8 cellular contexts compared by ENCODE assay signal in the genomic region with DNA sequence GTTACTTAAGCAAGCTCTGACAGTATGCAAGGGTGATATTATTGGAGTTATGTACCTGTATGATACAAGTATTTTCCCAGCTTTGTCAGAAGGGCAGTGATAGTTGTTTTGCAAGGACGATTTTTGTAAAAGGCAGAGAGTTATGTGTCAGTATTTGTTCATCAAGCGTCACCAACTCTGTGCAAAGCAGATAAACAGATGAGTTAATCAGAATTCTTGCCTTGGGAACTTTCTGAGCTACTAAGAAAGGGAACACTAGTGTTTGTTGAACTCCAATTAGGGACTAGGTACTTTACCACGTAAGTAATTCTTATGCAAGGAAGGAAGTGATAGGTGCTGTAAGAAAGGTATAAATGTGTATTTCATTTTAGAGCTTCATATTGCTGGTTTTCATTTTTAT. TPM values are rescaled to one million over a fixed set of nuclear protein-coding genes. Genes with fewer than 3 reads are reported as not detected.
DNase-seq lines count a peak whose midpoint lies in the region; ATAC-seq and TF ChIP-seq lines count a peak whose summit lies in the region.

No MANE protein-coding gene starts in this region.

- H3K27me3 ChIP-seq in BJ (ENCODE audit: control insufficient read depth, insufficient read depth, low read length), result no peaks in the 10 kb centered on the region
- H3K27me3 ChIP-seq in thymus (ENCODE audit: control insufficient read depth, insufficient read depth), result no peaks in the 10 kb centered on the region

- H3K4me1 ChIP-seq in thymus (ENCODE audit: control insufficient read depth, insufficient read depth, low read length), result peaks cover 17% of the 10 kb centered on the region

- ATAC-seq in GM21526 (IDR thresholded peaks at IDR 0.05; ENCODE audit: low FRiP score, unreplicated experiment) (no peak), GM18907 (IDR thresholded peaks at IDR 0.05; ENCODE audit: unreplicated experiment) (no peak)

- in situ Hi-C loops in astrocyte of the cerebellum (cut with HindIII; ENCODE audit: low sequenced_read_pairs), result no loop called here

- TF ChIP-seq CTCF in BJ (IDR thresholded peaks at IDR 0.05; ENCODE audit: insufficient read depth, low read depth, low read length) (no peak), astrocyte of the cerebellum (IDR thresholded peaks at IDR 0.05; ENCODE audit: low read depth, low read length, missing control alignments) (no peak)

- H3K36me3 ChIP-seq in BJ (ENCODE audit: control insufficient read depth, insufficient read depth, low read length), result no peaks in the 10 kb centered on the region
- H3K36me3 ChIP-seq in thymus (ENCODE audit: control insufficient read depth, insufficient read depth), result no peaks in the 10 kb centered on the region

- 6% methylated on average over 3 of the region's 3 CpGs for WGBS in thymus

- POLR2A ChIA-PET in BJ (lab: Charles Lee), result interaction anchor here (0.5 kb wide), 1 partner anchor 30 kb away, joined by 3 read pairs; no protein-coding TSS in a partner anchor

- CTCF ChIA-PET in BJ (lab: Yijun Ruan, JAX), result interaction anchor here (0.5 to 1.7 kb wide), 8 partner anchors 14 to 438 kb away, joined by 3 to 5 read pairs (median 4); no protein-coding TSS in a partner anchor

- no peaks in the 10 kb centered on the region for H3K9me3 ChIP-seq in thymus (ENCODE audit: control insufficient read depth)

- H3K27ac ChIP-seq in thymus (ENCODE audit: low read depth), result peak overlapping the region; percentile 75

- H3K4me3 ChIP-seq in BJ (ENCODE audit: low read depth, low read length), result peak overlapping the region; percentile 84
- peak overlapping the region; percentile 72 for H3K4me3 ChIP-seq in astrocyte of the cerebellum (ENCODE audit: low read depth, low read length)
- H3K4me3 ChIP-seq in thymus (ENCODE audit: low read length), result peak overlapping the region; percentile 82

- DNase-seq in BJ (ENCODE audit: low read depth) (peak; percentile 37), HPDE6-E6E7 (ENCODE audit: extremely low spot score) (peak; percentile 23), astrocyte of the cerebellum (ENCODE audit: low read depth) (no peak), kidney tubule cell (ENCODE audit: low spot score) (peak; percentile 63)
- DNase-seq in NK-92 treated with Interleukin-12 subunit alpha and Interleukin-12 subunit beta, amount 100 ng/mL, for 24 hours (lab: John Stamatoyannopoulos, UW), result no peak

RNA-seq across cellular contexts. Expression of a gene that starts 1.5 kb away (rescaled TPM):
- polyA plus RNA-seq in BJ (2011; rRNA removed) (15.0 and 22.1 TPM in 2 replicates), thymus (40.3 TPM)
- polyA minus RNA-seq in BJ (2011; rRNA and poly(A)+ RNA removed), result 15.7 and 23.0 TPM in 2 replicates

Comparison
In these comparisons a context has a peak if more than half of its experiments do, and no peak if none do; other contexts are left out.
1. DNase-seq: peak in BJ (single experiment), HPDE6-E6E7 (single experiment) and kidney tubule cell (single experiment); none in astrocyte of the cerebellum (single experiment) and NK-92 treated with Interleukin-12 subunit alpha and Interleukin-12 subunit beta, amount 100 ng/mL, for 24 hours (single experiment).
2. Peak in every context shown above with its lines, with median percentiles within 50 percentile points of each other: H3K4me3 ChIP-seq.